1 cellular context compared by ENCODE assay signal in the genomic region with DNA sequence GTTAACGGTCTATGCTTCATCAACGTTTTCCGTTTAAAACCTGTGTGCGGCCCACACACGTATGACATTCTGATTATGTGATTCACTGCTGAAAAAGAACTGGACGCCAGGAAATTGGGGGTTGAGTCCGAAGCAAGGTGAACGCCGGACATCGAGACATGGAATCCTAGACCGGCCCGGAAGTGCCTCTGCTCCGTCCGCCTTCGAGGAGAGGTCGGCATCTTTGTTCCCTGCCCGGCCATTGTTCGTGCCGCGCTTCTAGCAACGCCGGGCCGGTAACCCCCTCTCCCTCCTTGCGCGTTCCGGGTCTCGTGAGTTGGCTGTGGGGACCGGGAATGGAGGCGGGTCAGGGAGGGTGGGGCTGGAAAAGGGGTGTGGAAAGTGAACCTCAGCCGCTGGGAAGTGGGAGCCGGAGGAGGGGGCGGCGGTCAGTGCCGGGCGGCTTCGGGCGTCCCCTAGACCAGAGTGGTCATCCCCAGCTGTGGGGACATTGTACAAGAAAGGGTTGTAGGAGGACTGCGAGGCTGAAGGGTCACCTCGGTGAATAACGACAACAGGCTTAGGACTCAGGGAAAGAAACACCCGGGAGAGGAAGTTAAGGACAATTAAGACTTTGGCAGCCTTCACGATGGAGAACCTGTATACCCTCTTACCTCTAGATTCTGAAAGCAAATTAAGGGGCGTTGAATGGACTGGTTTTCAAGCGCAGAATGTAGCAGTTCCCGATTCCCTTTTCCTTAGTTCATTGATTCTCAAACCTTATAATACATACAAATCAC.
TF ChIP-seq lines count a peak whose summit lies in the region.

TSS of gene ZSCAN9 (plus strand) at position 220 of the 779 bp plus-strand sequence. CDS start 1,810 bp downstream, outside the sequence.

TF ChIP-seq in GM12878, 131 proteins besides CTCF, POLR2A, EP300 and RAD21 (continued from another document and continues in another):
- TF ChIP-seq ZBTB40 (IDR thresholded peaks at IDR 0.05; ENCODE audit: borderline replicate concordance) = peak; percentile 98
- TF ChIP-seq MYC (IDR thresholded peaks at IDR 0.05; ENCODE audit: insufficient read depth, insufficient read length, insufficient replicate concordance, low read length, severe bottlenecking) = no peak
- no peak for TF ChIP-seq NFXL1 (IDR thresholded peaks at IDR 0.05; ENCODE audit: borderline replicate concordance)
- TF ChIP-seq RAD51 (IDR thresholded peaks at IDR 0.05) = 0 out of 2 replicates have a peak, but pooled peaks have one; percentile 3
- peak; percentile 78; the same call in 1 of the 2 replicates for TF ChIP-seq RCOR1 (conservative IDR thresholded peaks at IDR 0.05; ENCODE audit: low read depth, low read length)
- peak; percentile 76 for TF ChIP-seq CREM (IDR thresholded peaks at IDR 0.05; ENCODE audit: low read depth)
- TF ChIP-seq, protein P1, sequence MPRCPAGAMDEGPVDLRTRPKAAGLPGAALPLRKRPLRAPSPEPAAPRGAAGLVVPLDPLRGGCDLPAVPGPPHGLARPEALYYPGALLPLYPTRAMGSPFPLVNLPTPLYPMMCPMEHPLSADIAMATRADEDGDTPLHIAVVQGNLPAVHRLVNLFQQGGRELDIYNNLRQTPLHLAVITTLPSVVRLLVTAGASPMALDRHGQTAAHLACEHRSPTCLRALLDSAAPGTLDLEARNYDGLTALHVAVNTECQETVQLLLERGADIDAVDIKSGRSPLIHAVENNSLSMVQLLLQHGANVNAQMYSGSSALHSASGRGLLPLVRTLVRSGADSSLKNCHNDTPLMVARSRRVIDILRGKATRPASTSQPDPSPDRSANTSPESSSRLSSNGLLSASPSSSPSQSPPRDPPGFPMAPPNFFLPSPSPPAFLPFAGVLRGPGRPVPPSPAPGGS (IDR thresholded peaks at IDR 0.05; ENCODE audit: borderline replicate concordance, insufficient read depth, low read depth, low read length, poor library complexity, severe bottlenecking) = no peak
- TF ChIP-seq NR2C2 (IDR thresholded peaks at IDR 0.05; ENCODE audit: borderline replicate concordance, control insufficient read depth, insufficient read length, low read depth) = no peak
- TF ChIP-seq TARDBP (IDR thresholded peaks at IDR 0.05; ENCODE audit: borderline replicate concordance) = peak; percentile 73
- TF ChIP-seq SMAD1 (IDR thresholded peaks at IDR 0.05; ENCODE audit: low read depth, partially characterized antibody) = no peak
- TF ChIP-seq TCF7 (IDR thresholded peaks at IDR 0.05; ENCODE audit: borderline replicate concordance) = peak; percentile 62; the same call in 1 of the 2 replicates
- peak in 1 of 2 experiments; percentile 65; a peak in 1 of 4 replicates for TF ChIP-seq SRF (IDR thresholded peaks at IDR 0.05; ENCODE audit: low read depth in 2 of 2, low read length in 2 of 2)
- peak; percentile 59; the same call in 1 of the 2 replicates for TF ChIP-seq HSF1 (IDR thresholded peaks at IDR 0.05; ENCODE audit: low read depth, low read length)
- no peak for TF ChIP-seq MTA3 (IDR thresholded peaks at IDR 0.05; ENCODE audit: borderline replicate concordance, low read length)
- TF ChIP-seq FOXM1 (IDR thresholded peaks at IDR 0.05; ENCODE audit: low read depth, low read length) = peak; percentile 41
- no peak for TF ChIP-seq CEBPB (IDR thresholded peaks at IDR 0.05; ENCODE audit: borderline replicate concordance in 1 of 2, low read depth in 2 of 2, low read length in 2 of 2)
- peak; percentile 40; the same call in 1 of the 2 replicates for TF ChIP-seq CHD2 (IDR thresholded peaks at IDR 0.05; ENCODE audit: borderline replicate concordance, low read depth, low read length)
- TF ChIP-seq BHLHE40 (IDR thresholded peaks at IDR 0.05; ENCODE audit: borderline replicate concordance in 1 of 2, low read depth in 2 of 2, low read length in 1 of 2) = peak; percentile 83 to 92
- TF ChIP-seq EZH2 (IDR thresholded peaks at IDR 0.05; ENCODE audit: borderline replicate concordance, control insufficient read depth, low read depth, low read length) = no peak
- 0 out of 2 replicates have a peak, but pooled peaks have one; percentile 28 for TF ChIP-seq BCL11A (IDR thresholded peaks at IDR 0.05; ENCODE audit: low read depth, low read length)
- peak; percentile 25; the same call in 1 of the 2 replicates for TF ChIP-seq ZNF207 (IDR thresholded peaks at IDR 0.05; ENCODE audit: borderline replicate concordance)
- TF ChIP-seq ZBTB33 (IDR thresholded peaks at IDR 0.05) = no peak
- TF ChIP-seq IKZF2 (IDR thresholded peaks at IDR 0.05) = peak; percentile 72 to 73
- peak; percentile 68; the same call in 1 of the 2 replicates for TF ChIP-seq ESRRA (IDR thresholded peaks at IDR 0.05; ENCODE audit: low read length)
- no peak for TF ChIP-seq ZNF274 (IDR thresholded peaks at IDR 0.05; ENCODE audit: insufficient read depth, insufficient read length)
- TF ChIP-seq SUPT20H (IDR thresholded peaks at IDR 0.05; ENCODE audit: borderline replicate concordance, control insufficient read depth, low read depth, low read length) = no peak
- TF ChIP-seq, protein P2, sequence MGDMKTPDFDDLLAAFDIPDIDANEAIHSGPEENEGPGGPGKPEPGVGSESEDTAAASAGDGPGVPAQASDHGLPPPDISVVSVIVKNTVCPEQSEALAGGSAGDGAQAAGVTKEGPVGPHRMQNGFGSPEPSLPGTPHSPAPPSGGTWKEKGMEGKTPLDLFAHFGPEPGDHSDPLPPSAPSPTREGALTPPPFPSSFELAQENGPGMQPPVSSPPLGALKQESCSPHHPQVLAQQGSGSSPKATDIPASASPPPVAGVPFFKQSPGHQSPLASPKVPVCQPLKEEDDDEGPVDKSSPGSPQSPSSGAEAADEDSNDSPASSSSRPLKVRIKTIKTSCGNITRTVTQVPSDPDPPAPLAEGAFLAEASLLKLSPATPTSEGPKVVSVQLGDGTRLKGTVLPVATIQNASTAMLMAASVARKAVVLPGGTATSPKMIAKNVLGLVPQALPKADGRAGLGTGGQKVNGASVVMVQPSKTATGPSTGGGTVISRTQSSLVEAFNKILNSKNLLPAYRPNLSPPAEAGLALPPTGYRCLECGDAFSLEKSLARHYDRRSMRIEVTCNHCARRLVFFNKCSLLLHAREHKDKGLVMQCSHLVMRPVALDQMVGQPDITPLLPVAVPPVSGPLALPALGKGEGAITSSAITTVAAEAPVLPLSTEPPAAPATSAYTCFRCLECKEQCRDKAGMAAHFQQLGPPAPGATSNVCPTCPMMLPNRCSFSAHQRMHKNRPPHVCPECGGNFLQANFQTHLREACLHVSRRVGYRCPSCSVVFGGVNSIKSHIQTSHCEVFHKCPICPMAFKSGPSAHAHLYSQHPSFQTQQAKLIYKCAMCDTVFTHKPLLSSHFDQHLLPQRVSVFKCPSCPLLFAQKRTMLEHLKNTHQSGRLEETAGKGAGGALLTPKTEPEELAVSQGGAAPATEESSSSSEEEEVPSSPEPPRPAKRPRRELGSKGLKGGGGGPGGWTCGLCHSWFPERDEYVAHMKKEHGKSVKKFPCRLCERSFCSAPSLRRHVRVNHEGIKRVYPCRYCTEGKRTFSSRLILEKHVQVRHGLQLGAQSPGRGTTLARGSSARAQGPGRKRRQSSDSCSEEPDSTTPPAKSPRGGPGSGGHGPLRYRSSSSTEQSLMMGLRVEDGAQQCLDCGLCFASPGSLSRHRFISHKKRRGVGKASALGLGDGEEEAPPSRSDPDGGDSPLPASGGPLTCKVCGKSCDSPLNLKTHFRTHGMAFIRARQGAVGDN (IDR thresholded peaks at IDR 0.05) = peak; percentile 71
- TF ChIP-seq, protein P3, sequence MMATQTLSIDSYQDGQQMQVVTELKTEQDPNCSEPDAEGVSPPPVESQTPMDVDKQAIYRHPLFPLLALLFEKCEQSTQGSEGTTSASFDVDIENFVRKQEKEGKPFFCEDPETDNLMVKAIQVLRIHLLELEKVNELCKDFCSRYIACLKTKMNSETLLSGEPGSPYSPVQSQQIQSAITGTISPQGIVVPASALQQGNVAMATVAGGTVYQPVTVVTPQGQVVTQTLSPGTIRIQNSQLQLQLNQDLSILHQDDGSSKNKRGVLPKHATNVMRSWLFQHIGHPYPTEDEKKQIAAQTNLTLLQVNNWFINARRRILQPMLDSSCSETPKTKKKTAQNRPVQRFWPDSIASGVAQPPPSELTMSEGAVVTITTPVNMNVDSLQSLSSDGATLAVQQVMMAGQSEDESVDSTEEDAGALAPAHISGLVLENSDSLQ (IDR thresholded peaks at IDR 0.05) = 0 out of 2 replicates have a peak, but pooled peaks have one; percentile 15
- TF ChIP-seq ZBTB11 (CRISPR knock-in tag; IDR thresholded peaks at IDR 0.05) = peak; percentile 88
- no peak for TF ChIP-seq E2F4 (IDR thresholded peaks at IDR 0.05; ENCODE audit: low read depth, low read length)
- TF ChIP-seq SMAD5 (IDR thresholded peaks at IDR 0.05; ENCODE audit: low read depth) = peak; percentile 77
- TF ChIP-seq TAF1 (IDR thresholded peaks at IDR 0.05; ENCODE audit: borderline replicate concordance, low read depth, low read length) = peak; percentile 97
- TF ChIP-seq EED (IDR thresholded peaks at IDR 0.05; ENCODE audit: low read depth) = peak; percentile 72; the same call in 1 of the 2 replicates
- TF ChIP-seq POLR2AphosphoS5 (IDR thresholded peaks at IDR 0.05; ENCODE audit: low read length) = peak; percentile 91
